8 cellular contexts compared by ENCODE assay signal in the genomic region with DNA sequence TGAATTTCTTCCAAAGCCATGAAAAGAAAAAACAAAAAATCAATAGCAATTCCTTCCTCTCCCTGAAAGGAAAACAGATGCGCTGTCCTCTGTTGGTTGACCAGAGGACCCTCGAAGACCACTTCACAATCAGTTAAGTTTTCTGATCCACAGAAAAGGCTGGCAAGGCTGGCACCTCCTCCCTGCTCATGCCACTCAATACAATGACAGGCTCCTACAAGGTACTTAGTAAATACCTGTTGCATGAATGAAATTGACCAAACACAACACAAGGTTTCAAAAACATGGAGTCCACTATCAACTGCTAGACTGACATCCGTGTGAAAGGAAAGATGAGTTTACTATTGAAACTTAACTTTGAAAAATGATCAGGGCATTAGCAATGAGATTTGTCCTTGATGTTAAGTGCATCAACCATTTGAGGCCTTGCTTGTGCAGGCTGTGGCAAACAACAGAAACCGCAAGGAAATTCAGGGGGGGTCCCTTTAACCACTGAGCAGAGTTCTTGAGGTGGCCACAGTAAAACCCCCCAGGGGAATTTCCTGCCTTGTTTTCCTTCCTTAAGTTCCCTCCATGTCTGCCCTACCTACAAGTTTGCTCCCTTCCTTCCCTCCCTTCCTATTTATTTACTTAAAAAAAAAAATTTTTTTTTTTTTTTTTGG. TPM values are rescaled to one million over a fixed set of nuclear protein-coding genes. Genes with fewer than 3 reads are reported as not detected.
A peak's percentile ranks its signal among the peaks of the same experiment; 100 is the strongest.
DNase-seq lines count a peak whose midpoint lies in the region; ATAC-seq and TF ChIP-seq lines count a peak whose summit lies in the region.

No MANE protein-coding gene starts in this region.

- H3K4me2 ChIP-seq in GM23338, result no peak overlapping the region

- DNase-seq in activated T-helper 2 cell treated with anti-CD3 and anti-CD28 coated beads, Interferon-gamma antibody, Interleukin-2, Interleukin-4, amounts not matched to agents 10 μg/mL and 5 μg/mL and 100 μg/mL, durations not matched to agents 14 hours and 24 hours and 36 hours (ENCODE audit: low spot score), result peak; percentile 48
- DNase-seq in NCI-H748 (lab: John Stamatoyannopoulos, UW; ENCODE audit: unreplicated experiment), result no peak
- DNase-seq in coronary artery (ENCODE audit: low spot score), result no peak
- no peak for DNase-seq in GM23338 (ENCODE audit: low spot score)
- no peak for DNase-seq in DMS53 (lab: John Stamatoyannopoulos, UW)

- no peaks in the 10 kb centered on the region for H3K36me3 ChIP-seq in GM23338 (ENCODE audit: insufficient read depth)

- H3K79me2 ChIP-seq in GM23338 (replicated peaks; ENCODE audit: insufficient read depth), result no peaks in the 10 kb centered on the region

- H3K27me3 ChIP-seq in GM23338 (ENCODE audit: insufficient read depth), result no peaks in the 10 kb centered on the region

- no peaks in the 10 kb centered on the region for H4K20me1 ChIP-seq in GM23338 (replicated peaks; ENCODE audit: insufficient read depth)

- TF ChIP-seq CTCF in coronary artery (IDR thresholded peaks at IDR 0.05) (no peak), GM23338 (conservative IDR thresholded peaks at IDR 0.05; ENCODE audit: low read depth in 2 of 2) (no peak)

- peak overlapping the region; percentile 65 for H3K4me3 Mint-ChIP-seq in activated T-helper 2 cell treated with anti-CD3 and anti-CD28 coated beads, Interferon-gamma antibody, Interleukin-2, Interleukin-4, amounts not matched to agents 10 μg/mL and 5 μg/mL and 100 μg/mL, durations not matched to agents 14 hours and 24 hours and 36 hours (ENCODE audit: low read depth)
- H3K4me3 Mint-ChIP-seq in GM23338, result no peak overlapping the region

- no peak overlapping the region for H2AFZ ChIP-seq in GM23338

- H3K27ac ChIP-seq in skin epidermis (peak overlapping the region in 15 of 21 experiments; percentile 4 to 85 (median 37)), coronary artery (no peak overlapping the region), GM23338 (ENCODE audit: low read depth) (no peak overlapping the region)

- no peaks in the 10 kb centered on the region for H3F3A ChIP-seq in GM23338 (replicated peaks; ENCODE audit: low read depth)

- no peaks in the 10 kb centered on the region for H3K27me3 Mint-ChIP-seq in activated T-helper 2 cell treated with anti-CD3 and anti-CD28 coated beads, Interferon-gamma antibody, Interleukin-2, Interleukin-4, amounts not matched to agents 10 μg/mL and 5 μg/mL and 100 μg/mL, durations not matched to agents 14 hours and 24 hours and 36 hours (ENCODE audit: low read depth)
- peaks cover 5% of the 10 kb centered on the region for H3K27me3 Mint-ChIP-seq in GM23338 (ENCODE audit: insufficient read depth, low read depth, poor library complexity)

- intact Hi-C loops in activated T-helper 2 cell treated with anti-CD3 and anti-CD28 coated beads, Interferon-gamma antibody, Interleukin-2, Interleukin-4, amounts not matched to agents 10 μg/mL and 5 μg/mL and 100 μg/mL, durations not matched to agents 14 hours and 24 hours and 36 hours (cut with micrococcal nuclease), result loop anchor here (1.0 to 2.0 kb wide), 4 partner anchors 11 to 28 kb away; a partner anchor contains a TSS

- H3K9me3 Mint-ChIP-seq in activated T-helper 2 cell treated with anti-CD3 and anti-CD28 coated beads, Interferon-gamma antibody, Interleukin-2, Interleukin-4, amounts not matched to agents 10 μg/mL and 5 μg/mL and 100 μg/mL, durations not matched to agents 14 hours and 24 hours and 36 hours, result no peaks in the 10 kb centered on the region
- no peaks in the 10 kb centered on the region for H3K9me3 Mint-ChIP-seq in GM23338

- H3K36me3 Mint-ChIP-seq in activated T-helper 2 cell treated with anti-CD3 and anti-CD28 coated beads, Interferon-gamma antibody, Interleukin-2, Interleukin-4, amounts not matched to agents 10 μg/mL and 5 μg/mL and 100 μg/mL, durations not matched to agents 14 hours and 24 hours and 36 hours (ENCODE audit: low read depth), result peaks cover 35% of the 10 kb centered on the region
- no peaks in the 10 kb centered on the region for H3K36me3 Mint-ChIP-seq in GM23338 (ENCODE audit: low read depth)

- no peak overlapping the region for H3K4me3 ChIP-seq in skin epidermis
- H3K4me3 ChIP-seq in coronary artery, result no peak overlapping the region
- H3K4me3 ChIP-seq in GM23338, result no peak overlapping the region

- H3K27ac Mint-ChIP-seq in activated T-helper 2 cell treated with anti-CD3 and anti-CD28 coated beads, Interferon-gamma antibody, Interleukin-2, Interleukin-4, amounts not matched to agents 10 μg/mL and 5 μg/mL and 100 μg/mL, durations not matched to agents 14 hours and 24 hours and 36 hours, result peak overlapping the region; percentile 95
- H3K27ac Mint-ChIP-seq in GM23338, result no peak overlapping the region

- H3K4me1 ChIP-seq in GM23338 (ENCODE audit: insufficient read depth), result no peaks in the 10 kb centered on the region

- peaks cover 36% of the 10 kb centered on the region for H3K4me1 Mint-ChIP-seq in activated T-helper 2 cell treated with anti-CD3 and anti-CD28 coated beads, Interferon-gamma antibody, Interleukin-2, Interleukin-4, amounts not matched to agents 10 μg/mL and 5 μg/mL and 100 μg/mL, durations not matched to agents 14 hours and 24 hours and 36 hours (ENCODE audit: low read depth)
- no peaks in the 10 kb centered on the region for H3K4me1 Mint-ChIP-seq in GM23338

- peak; percentile 78 for ATAC-seq in GM18858 (IDR thresholded peaks at IDR 0.05; ENCODE audit: unreplicated experiment)
- peak; percentile 67 for ATAC-seq in HG03342 (IDR thresholded peaks at IDR 0.05; ENCODE audit: unreplicated experiment)
- no peak for ATAC-seq in GM23338

- H3K9me2 ChIP-seq in GM23338 (ENCODE audit: insufficient read depth), result no peaks in the 10 kb centered on the region

RNA-seq across cellular contexts. Expression of a gene that starts 27.9 kb away (rescaled TPM):
- 103 and 107 TPM in 2 replicates for total RNA-seq in activated T-helper 2 cell treated with anti-CD3 and anti-CD28 coated beads, Interferon-gamma antibody, Interleukin-2, Interleukin-4, amounts not matched to agents 10 μg/mL and 5 μg/mL and 100 μg/mL, durations not matched to agents 14 hours and 24 hours and 36 hours
- total RNA-seq in GM23338 (2014; rRNA removed; shearing (Covaris generic)), result 28.2 and 41.1 TPM in 2 replicates
- polyA plus RNA-seq in GM23338 (2016; fragmentation: Nextera tagmentation; extraction: Ambion mirVana), result 53.1 and 53.7 TPM in 2 replicates

RNA-seq across cellular contexts. Expression of a gene that starts 28.4 kb away (rescaled TPM):
- total RNA-seq in activated T-helper 2 cell treated with anti-CD3 and anti-CD28 coated beads, Interferon-gamma antibody, Interleukin-2, Interleukin-4, amounts not matched to agents 10 μg/mL and 5 μg/mL and 100 μg/mL, durations not matched to agents 14 hours and 24 hours and 36 hours, result 4.6 and 4.7 TPM in 2 replicates
- total RNA-seq in GM23338 (2014; rRNA removed; shearing (Covaris generic)), result 0.12 TPM in 1 of 2 replicates, not detected in the other
- polyA plus RNA-seq in GM23338 (2016; fragmentation: Nextera tagmentation; extraction: Ambion mirVana), result not detected in 2 replicates

RNA-seq across cellular contexts. Expression of a gene that starts 48.0 kb away (rescaled TPM):
- 51.2 and 52.1 TPM in 2 replicates for total RNA-seq in activated T-helper 2 cell treated with anti-CD3 and anti-CD28 coated beads, Interferon-gamma antibody, Interleukin-2, Interleukin-4, amounts not matched to agents 10 μg/mL and 5 μg/mL and 100 μg/mL, durations not matched to agents 14 hours and 24 hours and 36 hours
- total RNA-seq in GM23338 (2014; rRNA removed; shearing (Covaris generic)), result 59.1 and 62.3 TPM in 2 replicates
- 17.1 and 21.5 TPM in 2 replicates for polyA plus RNA-seq in GM23338 (2016; fragmentation: Nextera tagmentation; extraction: Ambion mirVana)

RNA-seq across cellular contexts. Expression of a gene that starts 48.5 kb away (rescaled TPM):
- 64.8 and 71.1 TPM in 2 replicates for total RNA-seq in activated T-helper 2 cell treated with anti-CD3 and anti-CD28 coated beads, Interferon-gamma antibody, Interleukin-2, Interleukin-4, amounts not matched to agents 10 μg/mL and 5 μg/mL and 100 μg/mL, durations not matched to agents 14 hours and 24 hours and 36 hours
- 75.8 and 96.9 TPM in 2 replicates for total RNA-seq in GM23338 (2014; rRNA removed; shearing (Covaris generic))
- 79.3 and 82.0 TPM in 2 replicates for polyA plus RNA-seq in GM23338 (2016; fragmentation: Nextera tagmentation; extraction: Ambion mirVana)

Comparison
In these comparisons a context has a peak if more than half of its experiments do, and no peak if none do; other contexts are left out.
1. H3K27ac ChIP-seq: peak in skin epidermis (15 of 21); none in coronary artery (0 of 2) and GM23338 (single experiment).